In genomic region chr11:17026487-17027082, GRCh38 we compare ENCODE assay signal across 17 cellular contexts. TPM values are rescaled to one million over a fixed set of nuclear protein-coding genes. Genes with fewer than 3 reads are reported as not detected.
A peak's percentile ranks its signal among the peaks of the same experiment; 100 is the strongest.
DNase-seq lines count a peak whose midpoint lies in the region; ATAC-seq, FAIRE-seq and TF ChIP-seq lines count a peak whose summit lies in the region.
"Had no signal": no experiment of that assay in that cellular context is flagged by ENCODE, and none has a peak within 500 bp of the region (broad histone marks: within the 10 kb centered on the region; RNA-seq: fewer than 3 reads in every experiment).

No MANE protein-coding gene starts in this region.

- H2AK5ac ChIP-seq in neuronal stem cell (ENCODE audit: low read depth, low read length): no peak overlapping the region

- peaks cover 2% of the 10 kb centered on the region for H3K79me1 ChIP-seq in neuronal stem cell (ENCODE audit: low read depth, low read length)

- H3K9me3 ChIP-seq in HepG2 (ENCODE audit: low read length) (no peaks in the 10 kb centered on the region), neuronal stem cell (replicated peaks in 1 of 2; ENCODE audit: control insufficient read depth in 2 of 2, insufficient read depth in 1 of 2, low read depth in 1 of 2, low read length in 2 of 2) (peaks cover 0 to 3% of the 10 kb centered on the region in 2 donors), esophagus squamous epithelium (no peaks in the 10 kb centered on the region)
- H3K9me3 ChIP-seq in CD8-positive, alpha-beta memory T cell (ENCODE audit: low read length): no peaks in the 10 kb centered on the region
- H3K9me3 ChIP-seq: BLaER1 treated with 17β-estradiol and CSF1 and Interleukin-3, amounts not matched to agents 10 nM and 100 nM had no signal

- no peak overlapping the region for H2BK5ac ChIP-seq in neuronal stem cell (ENCODE audit: low read length)

- H3K4me2 ChIP-seq in HepG2 (ENCODE audit: low read depth, low read length): no peak overlapping the region
- H3K4me2 ChIP-seq in neuronal stem cell (ENCODE audit: insufficient read depth, low read length, poor library complexity, severe bottlenecking): no peak overlapping the region
- H3K4me2 ChIP-seq: BLaER1 treated with 17β-estradiol and CSF1 and Interleukin-3, amounts not matched to agents 10 nM and 100 nM had no signal

- H3K14ac ChIP-seq in neuronal stem cell (ENCODE audit: low read length): no peak overlapping the region

- H3K4me1 Mint-ChIP-seq in activated T-helper 17 cell treated with anti-CD3 and anti-CD28 coated beads, Interleukin-2, amount 50 U/mL, for 72 hours: no peaks in the 10 kb centered on the region
- H3K4me1 Mint-ChIP-seq in CD8-positive, alpha-beta memory T cell: no peaks in the 10 kb centered on the region
- H3K4me1 Mint-ChIP-seq: CD4-positive, CD25-positive, alpha-beta regulatory T cell had no signal

- FAIRE-seq in HepG2 (lab: Jason Lieb, UNC): no peak
- FAIRE-seq: GM12892, GM19239 had no signal

- 0 out of 5 replicates have a peak, but pooled peaks cover 0 to 3% of the 10 kb centered on the region in 2 experiments for H3K36me3 ChIP-seq in HepG2 (replicated peaks in 1 of 2; ENCODE audit: control insufficient read depth in 1 of 2, insufficient read depth in 2 of 2, low read length in 2 of 2)
- H3K36me3 ChIP-seq in neuronal stem cell (replicated peaks in 1 of 2; ENCODE audit: control insufficient read depth in 2 of 2, insufficient read depth in 2 of 2, low read length in 2 of 2): peaks cover 0 to 1% of the 10 kb centered on the region in 2 donors
- no peaks in the 10 kb centered on the region for H3K36me3 ChIP-seq in CD8-positive, alpha-beta memory T cell (ENCODE audit: insufficient read depth, low read length)
- H3K36me3 ChIP-seq in esophagus squamous epithelium: peaks cover 0 to 13% (median 0%) of the 10 kb centered on the region in 3 donors
- H3K36me3 ChIP-seq: BLaER1 treated with 17β-estradiol and CSF1 and Interleukin-3, amounts not matched to agents 10 nM and 100 nM had no signal

- TF ChIP-seq RAD21 in HepG2 (CRISPR knock-in tag; IDR thresholded peaks at IDR 0.05): no peak

- peak overlapping the region; percentile 53 for H3K18ac ChIP-seq in neuronal stem cell (ENCODE audit: low read length)

- no peaks in the 10 kb centered on the region for H3K27me3 Mint-ChIP-seq in activated T-helper 17 cell treated with anti-CD3 and anti-CD28 coated beads, Interleukin-2, amount 50 U/mL, for 72 hours
- H3K27me3 Mint-ChIP-seq in CD8-positive, alpha-beta memory T cell: peaks cover 3 to 4% of the 10 kb centered on the region in 2 donors
- H3K27me3 Mint-ChIP-seq: CD4-positive, CD25-positive, alpha-beta regulatory T cell had no signal

- H3K4me3 Mint-ChIP-seq in activated T-helper 17 cell treated with anti-CD3 and anti-CD28 coated beads, Interleukin-2, amount 50 U/mL, for 72 hours: no peak overlapping the region
- no peak overlapping the region for H3K4me3 Mint-ChIP-seq in CD8-positive, alpha-beta memory T cell
- H3K4me3 Mint-ChIP-seq: CD4-positive, CD25-positive, alpha-beta regulatory T cell; HFFc6 had no signal

- TF ChIP-seq EP300 in HepG2 (IDR thresholded peaks at IDR 0.05; ENCODE audit: low read depth in 2 of 2, low read length in 2 of 2) (no peak), HepG2 (CRISPR knock-in tag; IDR thresholded peaks at IDR 0.05; ENCODE audit: borderline replicate concordance) (no peak)

- CTCF ChIA-PET in HepG2 (lab: Yijun Ruan, JAX; ENCODE audit: low intra/inter-chr PET ratio, low total read pairs): no interaction called here
- CTCF ChIA-PET in CD8-positive, alpha-beta memory T cell (lab: Charles Lee): interaction anchor here (0.8 kb wide), 1 partner anchor 12 kb away, joined by 3 read pairs; no protein-coding TSS in a partner anchor

- no peak overlapping the region for H2BK15ac ChIP-seq in neuronal stem cell (ENCODE audit: low read length)

- in situ Hi-C loops in HepG2 (cut with HindIII; ENCODE audit: extremely low pct_ligation_motif_present, low pct_unique_long_range_greater_than_20kb): no loop called here

- POLR2A ChIA-PET in HepG2 (lab: Yijun Ruan, JAX): interaction anchor here (1.3 kb wide), 1 partner anchor 44 kb away, joined by 3 read pairs; no protein-coding TSS in a partner anchor
- POLR2A ChIA-PET in CD8-positive, alpha-beta memory T cell (lab: Charles Lee): no interaction called here

- TF ChIP-seq CTCF in HepG2 (CRISPR knock-in tag; IDR thresholded peaks at IDR 0.05) (no peak), esophagus squamous epithelium (IDR thresholded peaks at IDR 0.05) (no peak)

- no peaks in the 10 kb centered on the region for H3K79me2 ChIP-seq in HepG2 (ENCODE audit: insufficient read depth, low read length)

- WGBS in HepG2 (ENCODE audit: low lambda C conversion rate): 82% methylated on average over 3 of the region's 3 CpGs
- WGBS in neuronal stem cell (ENCODE audit: extremely low coverage in 2 of 2, insufficient read length in 2 of 2, insufficient replicate concordance in 1 of 2), 2 donors: no CpG with 5 or more reads among the region's 3 CpGs
- WGBS in esophagus squamous epithelium, 2 donors: 92 to 100% methylated on average over 2 to 3 of the region's 3 CpGs

- H4K91ac ChIP-seq in neuronal stem cell (ENCODE audit: low read depth, low read length, poor library complexity): peak overlapping the region; percentile 64

- H3K9me3 Mint-ChIP-seq in activated T-helper 17 cell treated with anti-CD3 and anti-CD28 coated beads, Interleukin-2, amount 50 U/mL, for 72 hours: no peaks in the 10 kb centered on the region
- H3K9me3 Mint-ChIP-seq in CD8-positive, alpha-beta memory T cell: no peaks in the 10 kb centered on the region
- H3K9me3 Mint-ChIP-seq: HFFc6 had no signal

- no TSS peak for BruUV-seq in HepG2 (replicated peaks; lab: Mats Ljungman, UMichigan)

- DNase-seq in HepG2 (ENCODE audit: low spot score) (no peak), neuronal stem cell (ENCODE audit: low spot score) (no peak), ureter (ENCODE audit: low spot score) (peak; percentile 7), esophagus squamous epithelium (lab: John Stamatoyannopoulos, UW) (no peak)
- DNase-seq in CD8-positive, alpha-beta memory T cell: no peak
- DNase-seq: ACHN; Calu3; CD4-positive, CD25-positive, alpha-beta regulatory T cell; DMS 273 treated with DMSO at 0.1 percent for 48 hours; HCEC 1CT; HFFc6; IMR-90 had no signal

- no peak overlapping the region for H4K8ac ChIP-seq in neuronal stem cell (ENCODE audit: low read depth, low read length)

- H3K4me3 ChIP-seq in HepG2 (replicated peaks in 1 of 3; ENCODE audit: insufficient read depth in 1 of 3, low read depth in 2 of 3, low read length in 3 of 3) (no peak overlapping the region), neuronal stem cell (ENCODE audit: low read length in 2 of 2) (no peak overlapping the region), esophagus squamous epithelium (no peak overlapping the region)
- no peak overlapping the region for H3K4me3 ChIP-seq in CD8-positive, alpha-beta memory T cell (ENCODE audit: low read length)
- H3K4me3 ChIP-seq: BLaER1 treated with 17β-estradiol and CSF1 and Interleukin-3, amounts not matched to agents 10 nM and 100 nM had no signal

- H3K36me3 Mint-ChIP-seq in activated T-helper 17 cell treated with anti-CD3 and anti-CD28 coated beads, Interleukin-2, amount 50 U/mL, for 72 hours (ENCODE audit: low read depth): no peaks in the 10 kb centered on the region
- H3K36me3 Mint-ChIP-seq in CD8-positive, alpha-beta memory T cell: no peaks in the 10 kb centered on the region

- no peak overlapping the region for H3K23ac ChIP-seq in neuronal stem cell (ENCODE audit: low read depth, low read length, poor library complexity)

- H3K27me3 ChIP-seq in HepG2 (ENCODE audit: control insufficient read depth in 1 of 2, insufficient read depth in 2 of 2, low read length in 2 of 2) (no peaks in the 10 kb centered on the region), neuronal stem cell (ENCODE audit: control insufficient read depth in 3 of 3, insufficient read depth in 3 of 3, low read depth in 1 of 3, low read length in 3 of 3) (no peaks in the 10 kb centered on the region), esophagus squamous epithelium (no peaks in the 10 kb centered on the region)
- H3K27me3 ChIP-seq in CD8-positive, alpha-beta memory T cell (ENCODE audit: insufficient read depth, low read length, poor library complexity, severe bottlenecking): no peaks in the 10 kb centered on the region
- H3K27me3 ChIP-seq: BLaER1 treated with 17β-estradiol and CSF1 and Interleukin-3, amounts not matched to agents 10 nM and 100 nM had no signal

- peak overlapping the region; percentile 10; the same call in 1 of the 2 replicates for H3K9ac ChIP-seq in HepG2 (ENCODE audit: insufficient read depth, low read depth, low read length)
- peak overlapping the region; percentile 32 for H3K9ac ChIP-seq in neuronal stem cell (ENCODE audit: low read depth, low read length, poor library complexity)
- H3K9ac ChIP-seq: BLaER1 treated with 17β-estradiol and CSF1 and Interleukin-3, amounts not matched to agents 10 nM and 100 nM had no signal

- no peak overlapping the region for H3K4ac ChIP-seq in neuronal stem cell (ENCODE audit: low read length)

- H3K4me1 ChIP-seq in HepG2 (ENCODE audit: insufficient read depth, low read length) (peaks cover 13% of the 10 kb centered on the region), neuronal stem cell (ENCODE audit: control insufficient read depth in 2 of 2, insufficient read depth in 1 of 2, low read depth in 1 of 2, low read length in 2 of 2) (no peaks in the 10 kb centered on the region), esophagus squamous epithelium (no peaks in the 10 kb centered on the region)
- no peaks in the 10 kb centered on the region for H3K4me1 ChIP-seq in CD8-positive, alpha-beta memory T cell (ENCODE audit: insufficient read depth, low read length)
- H3K4me1 ChIP-seq: BLaER1 treated with 17β-estradiol and CSF1 and Interleukin-3, amounts not matched to agents 10 nM and 100 nM had no signal

- TF ChIP-seq POLR2A in HepG2 (IDR thresholded peaks at IDR 0.05; ENCODE audit: insufficient read depth in 1 of 2, low read depth in 2 of 2, low read length in 2 of 2): no peak
- TF ChIP-seq POLR2A in esophagus squamous epithelium (IDR thresholded peaks at IDR 0.05): no peak

- H3K27ac ChIP-seq in HepG2 (ENCODE audit: extremely low read length, insufficient read depth, low read length): peak overlapping the region; percentile 30
- no peak overlapping the region for H3K27ac ChIP-seq in neuronal stem cell (replicated peaks; ENCODE audit: low read length)
- no peak overlapping the region for H3K27ac ChIP-seq in CD8-positive, alpha-beta memory T cell (ENCODE audit: low read depth, low read length)
- no peak overlapping the region for H3K27ac ChIP-seq in esophagus squamous epithelium
- H3K27ac ChIP-seq: BLaER1 treated with 17β-estradiol and CSF1 and Interleukin-3, amounts not matched to agents 10 nM and 100 nM had no signal

- H2BK120ac ChIP-seq in neuronal stem cell (ENCODE audit: low read depth, low read length): no peak overlapping the region

- peak overlapping the region; percentile 7 for H3K27ac Mint-ChIP-seq in activated T-helper 17 cell treated with anti-CD3 and anti-CD28 coated beads, Interleukin-2, amount 50 U/mL, for 72 hours
- no peak overlapping the region for H3K27ac Mint-ChIP-seq in CD8-positive, alpha-beta memory T cell
- H3K27ac Mint-ChIP-seq: CD4-positive, CD25-positive, alpha-beta regulatory T cell; HFFc6 had no signal

- no peaks in the 10 kb centered on the region for H4K20me1 ChIP-seq in HepG2 (ENCODE audit: insufficient read depth, low read length)
- H4K20me1 ChIP-seq: BLaER1 treated with 17β-estradiol and CSF1 and Interleukin-3, amounts not matched to agents 10 nM and 100 nM had no signal

- intact Hi-C loops in HepG2 (cut with micrococcal nuclease; ENCODE audit: unreplicated experiment) (no loop called here), esophagus squamous epithelium (cut with DNase I) (no loop called here)

- ATAC-seq in activated T-helper 17 cell treated with anti-CD3 and anti-CD28 coated beads, Interleukin-2, amount 50 U/mL, for 72 hours (replicated peaks): no peak
- ATAC-seq in HepG2 (peak; percentile 47), HG02759 (IDR thresholded peaks at IDR 0.05; ENCODE audit: unreplicated experiment) (no peak)

- no peak overlapping the region for H2BK12ac ChIP-seq in neuronal stem cell (ENCODE audit: low read length)

- H2AFZ ChIP-seq in HepG2 (ENCODE audit: low read length): no peak overlapping the region
- H2AFZ ChIP-seq in neuronal stem cell (ENCODE audit: low read length): no peak overlapping the region

RNA-seq across cellular contexts. Expression of gene PLEKHA7, which starts 12.4 kb away (rescaled TPM):
- total RNA-seq in activated T-helper 17 cell treated with anti-CD3 and anti-CD28 coated beads, Interleukin-2, amount 50 U/mL, for 72 hours: 10 to 100 TPM in 1 of 2 donors, 1 to 10 TPM in 1; 2.7 to 35.2 TPM
- 13.1 and 17.5 TPM in 2 replicates for total RNA-seq in HepG2 (2016; rRNA removed; fragmentation: Illumina TruSeq; extraction: Trizol)
- 6.3 and 10.6 TPM in 2 replicates for total RNA-seq in HepG2 (2016; cell fraction: cytosol; rRNA removed; fragmentation: Illumina TruSeq; extraction: Trizol; ENCODE audit: low read depth)
- total RNA-seq in HepG2 (2016; cell fraction: insoluble cytoplasmic fraction; rRNA removed; fragmentation: Illumina TruSeq; extraction: Trizol): 11.5 and 15.9 TPM in 2 replicates
- total RNA-seq in HepG2 (2016; cell fraction: membrane; rRNA removed; fragmentation: Illumina TruSeq; extraction: Trizol): 7.6 and 8.4 TPM in 2 replicates
- total RNA-seq in HepG2 (2016; cell fraction: nucleus; rRNA removed; fragmentation: Illumina TruSeq; extraction: Trizol): 24.7 and 31.2 TPM in 2 replicates
- 17.7 and 18.7 TPM in 2 replicates for polyA plus RNA-seq in HepG2 (2011; rRNA removed)
- 7.6 and 8.0 TPM in 2 replicates for polyA plus RNA-seq in HepG2 (2011; cell fraction: cytosol; rRNA removed)
- polyA plus RNA-seq in HepG2 (2011; cell fraction: nucleus; rRNA removed): 54.1 and 60.4 TPM in 2 replicates
- polyA plus RNA-seq in HepG2 (2012): 13.6 and 13.9 TPM in 2 replicates
- polyA plus RNA-seq in HepG2 (2016; cell fraction: cytosol; fragmentation: Illumina TruSeq; extraction: Trizol; ENCODE audit: low read depth): 1.1 and 1.4 TPM in 2 replicates
- polyA plus RNA-seq in HepG2 (2016; cell fraction: insoluble cytoplasmic fraction; fragmentation: Illumina TruSeq; extraction: Trizol; ENCODE audit: low read depth): 15.2 and 18.7 TPM in 2 replicates
- polyA plus RNA-seq in HepG2 (2016; cell fraction: membrane; fragmentation: Illumina TruSeq; extraction: Trizol; ENCODE audit: low read depth): 3.2 and 3.9 TPM in 2 replicates
- polyA plus RNA-seq in HepG2 (2016; cell fraction: nucleus; fragmentation: Illumina TruSeq; extraction: Trizol; ENCODE audit: insufficient read depth, low read depth): 54.7 and 64.0 TPM in 2 replicates
- 7.3 and 14.7 TPM in 2 replicates for polyA minus RNA-seq in HepG2 (2011; rRNA and poly(A)+ RNA removed; ENCODE audit: low replicate concordance)
- polyA minus RNA-seq in HepG2 (2011; cell fraction: cytosol; rRNA and poly(A)+ RNA removed): 3.6 and 7.4 TPM in 2 replicates
- 35.8 and 42.5 TPM in 2 replicates for polyA minus RNA-seq in HepG2 (2011; cell fraction: nucleus; rRNA and poly(A)+ RNA removed)
- 15.2 TPM for polyA plus RNA-seq in neuronal stem cell (2013, experiment 1 of 2)
- polyA plus RNA-seq in neuronal stem cell (2013, experiment 2 of 2): 15.1 TPM
- 94.4 TPM for total RNA-seq in ureter
- total RNA-seq in CD8-positive, alpha-beta memory T cell: 1 to 10 TPM; 5.3 to 6.6 TPM
- polyA plus RNA-seq in CD8-positive, alpha-beta memory T cell: 4.1 TPM
- 100 to 1,000 TPM in 1 of 4 donors, 10 to 100 TPM in 3; 49.8 to 129 (median 59.3) TPM for total RNA-seq in esophagus squamous epithelium
- total RNA-seq: IMR-90 had no signal

RNA-seq across cellular contexts. Expression of gene RPS13, which starts 50.9 kb away (rescaled TPM):
- total RNA-seq in activated T-helper 17 cell treated with anti-CD3 and anti-CD28 coated beads, Interleukin-2, amount 50 U/mL, for 72 hours: 1,000 to 10,000 TPM; 1,309 to 1,464 TPM
- total RNA-seq in HepG2 (2016; rRNA removed; fragmentation: Illumina TruSeq; extraction: Trizol) (1,542 and 1,735 TPM in 2 replicates), ureter (1,165 TPM), esophagus squamous epithelium (1,000 to 10,000 TPM in 3 of 4 donors, 100 to 1,000 TPM in 1; 730 to 2,494 (median 1,242) TPM)
- 2,792 and 3,249 TPM in 2 replicates for total RNA-seq in HepG2 (2016; cell fraction: cytosol; rRNA removed; fragmentation: Illumina TruSeq; extraction: Trizol; ENCODE audit: low read depth)
- total RNA-seq in HepG2 (2016; cell fraction: insoluble cytoplasmic fraction; rRNA removed; fragmentation: Illumina TruSeq; extraction: Trizol): 1,538 and 1,805 TPM in 2 replicates
- total RNA-seq in HepG2 (2016; cell fraction: membrane; rRNA removed; fragmentation: Illumina TruSeq; extraction: Trizol): 4,280 and 4,305 TPM in 2 replicates
- 609 and 619 TPM in 2 replicates for total RNA-seq in HepG2 (2016; cell fraction: nucleus; rRNA removed; fragmentation: Illumina TruSeq; extraction: Trizol)
- 1,908 and 2,245 TPM in 2 replicates for polyA plus RNA-seq in HepG2 (2011; rRNA removed)
- 1,617 and 1,923 TPM in 2 replicates for polyA plus RNA-seq in HepG2 (2011; cell fraction: cytosol; rRNA removed)
- polyA plus RNA-seq in HepG2 (2011; cell fraction: nucleus; rRNA removed): 279 and 367 TPM in 2 replicates
- polyA plus RNA-seq in HepG2 (2012): 1,644 and 2,487 TPM in 2 replicates
- polyA plus RNA-seq in HepG2 (2016; cell fraction: cytosol; fragmentation: Illumina TruSeq; extraction: Trizol; ENCODE audit: low read depth): 3,160 and 3,393 TPM in 2 replicates
- 1,742 and 1,793 TPM in 2 replicates for polyA plus RNA-seq in HepG2 (2016; cell fraction: insoluble cytoplasmic fraction; fragmentation: Illumina TruSeq; extraction: Trizol; ENCODE audit: low read depth)
- polyA plus RNA-seq in HepG2 (2016; cell fraction: membrane; fragmentation: Illumina TruSeq; extraction: Trizol; ENCODE audit: low read depth): 3,694 and 3,762 TPM in 2 replicates
- 904 and 939 TPM in 2 replicates for polyA plus RNA-seq in HepG2 (2016; cell fraction: nucleus; fragmentation: Illumina TruSeq; extraction: Trizol; ENCODE audit: insufficient read depth, low read depth)
- polyA minus RNA-seq in HepG2 (2011; rRNA and poly(A)+ RNA removed; ENCODE audit: low replicate concordance): 934 and 1,186 TPM in 2 replicates
- polyA minus RNA-seq in HepG2 (2011; cell fraction: cytosol; rRNA and poly(A)+ RNA removed): 263 and 284 TPM in 2 replicates
- polyA minus RNA-seq in HepG2 (2011; cell fraction: nucleus; rRNA and poly(A)+ RNA removed): 825 and 1,127 TPM in 2 replicates
- 2,260 TPM for polyA plus RNA-seq in neuronal stem cell (2013, experiment 1 of 2)
- polyA plus RNA-seq in neuronal stem cell (2013, experiment 2 of 2): 2,268 TPM
- total RNA-seq in CD8-positive, alpha-beta memory T cell: 1,000 to 10,000 TPM; 1,568 to 1,569 TPM
- polyA plus RNA-seq in CD8-positive, alpha-beta memory T cell: 1,667 TPM
